In the genomic region with DNA sequence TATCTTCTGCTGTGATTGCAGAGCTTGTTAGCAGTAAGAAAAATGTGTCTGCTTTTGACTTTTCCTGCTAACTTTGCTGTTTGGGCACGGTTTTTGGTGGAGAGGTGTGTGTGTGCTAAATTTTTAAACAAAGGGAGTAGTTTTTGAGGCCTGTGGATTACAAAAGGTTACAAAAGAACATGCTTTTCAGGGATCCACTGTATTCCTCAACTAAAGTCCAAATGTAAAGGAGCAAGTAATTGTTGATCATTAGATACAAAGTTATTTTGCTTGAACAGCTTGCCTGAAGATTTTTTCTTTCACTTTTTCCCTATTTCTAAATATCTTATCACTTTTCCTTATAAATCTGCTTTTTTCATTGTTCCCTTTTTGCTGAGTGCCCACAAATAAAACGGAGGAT, we compare ENCODE assay signal across 1 cellular context.
TF ChIP-seq lines count a peak whose summit lies in the region.

No MANE protein-coding gene starts in this region.

TF ChIP-seq in endothelial cell of umbilical vein, 7 proteins besides CTCF, POLR2A, EP300 and RAD21:
- TF ChIP-seq, protein P1, sequence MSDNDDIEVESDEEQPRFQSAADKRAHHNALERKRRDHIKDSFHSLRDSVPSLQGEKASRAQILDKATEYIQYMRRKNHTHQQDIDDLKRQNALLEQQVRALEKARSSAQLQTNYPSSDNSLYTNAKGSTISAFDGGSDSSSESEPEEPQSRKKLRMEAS (IDR thresholded peaks at IDR 0.05; ENCODE audit: insufficient read depth, insufficient read length) = no peak
- no peak for TF ChIP-seq POLR2AphosphoS5 (IDR thresholded peaks at IDR 0.05; ENCODE audit: insufficient read depth, low read depth, low read length)
- no peak for TF ChIP-seq GATA2 (IDR thresholded peaks at IDR 0.05; ENCODE audit: insufficient read depth, insufficient read length, low read depth, low read length)
